ENCODE assay signal across 16 cellular contexts in the genomic region with DNA sequence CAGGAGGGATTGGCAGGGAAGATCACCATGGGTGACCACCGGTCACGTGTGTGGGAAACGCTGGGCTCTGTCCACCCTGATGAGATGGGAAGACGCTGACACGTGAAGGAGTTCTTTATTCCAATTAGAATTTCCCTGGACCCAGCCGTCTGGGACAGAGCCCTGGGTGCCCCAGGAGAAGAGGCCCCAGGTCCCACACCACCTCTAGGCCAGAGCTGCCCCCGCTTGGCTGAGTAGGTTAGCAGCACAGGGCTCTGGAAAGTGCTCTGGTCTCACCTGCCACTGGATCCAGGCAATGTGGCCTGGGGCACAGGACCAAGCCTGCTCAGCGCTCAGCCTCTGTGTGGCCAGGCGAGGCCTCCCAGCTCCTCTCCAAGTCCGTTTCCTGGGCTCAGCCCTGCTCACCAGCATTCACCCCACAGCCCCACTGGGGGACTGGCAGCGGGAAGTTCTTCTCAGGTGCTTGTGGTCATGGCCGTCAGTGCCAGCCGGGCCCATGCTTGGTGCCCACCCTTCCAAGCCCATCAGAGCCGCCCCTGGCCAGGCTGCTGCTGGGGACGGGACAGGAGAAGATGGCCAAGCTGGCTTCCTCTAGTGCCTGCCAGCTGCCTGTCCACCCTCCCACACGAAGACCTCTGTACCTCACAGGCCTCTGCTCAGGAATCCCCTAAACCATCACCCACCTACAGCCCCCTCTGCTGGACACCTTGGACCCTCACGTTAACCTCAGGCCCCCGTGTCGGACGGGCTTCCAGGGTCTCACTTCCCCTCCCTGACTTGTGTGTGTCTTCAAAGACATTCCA.
DNase-seq lines count a peak whose midpoint lies in the region; ATAC-seq and TF ChIP-seq lines count a peak whose summit lies in the region.
"Had no signal": no experiment of that assay in that cellular context is flagged by ENCODE, and none has a peak within 500 bp of the region (broad histone marks: within the 10 kb centered on the region; RNA-seq: fewer than 3 reads in every experiment).

No MANE protein-coding gene starts in this region.

- H3K27me3 Mint-ChIP-seq in natural killer cell treated with Interleukin-12 subunit alpha and Interleukin-12 subunit beta and Interleukin-15 and Interleukin-18, amount 100 ng/mL, for 72 hours, result peaks cover under 1 to 2% of the 10 kb centered on the region in 2 donors
- H3K27me3 Mint-ChIP-seq in natural killer cell (ENCODE audit: low read depth in 2 of 2), result peaks cover 0 to 5% of the 10 kb centered on the region in 2 donors

- H3K4me1 Mint-ChIP-seq in natural killer cell treated with Interleukin-12 subunit alpha and Interleukin-12 subunit beta and Interleukin-15 and Interleukin-18, amount 100 ng/mL, for 72 hours (ENCODE audit: low read depth in 2 of 2), result no peaks in the 10 kb centered on the region
- no peaks in the 10 kb centered on the region for H3K4me1 Mint-ChIP-seq in natural killer cell

- in situ Hi-C loops in Panc1 (cut with HindIII; ENCODE audit: low pct_unique_long_range_greater_than_20kb, low sequenced_read_pairs), result no loop called here

- H3K9me3 ChIP-seq in Panc1 (ENCODE audit: control insufficient read depth, insufficient read depth, low read depth, low read length) (no peaks in the 10 kb centered on the region), upper lobe of right lung (no peaks in the 10 kb centered on the region), prostate gland (no peaks in the 10 kb centered on the region)
- H3K9me3 ChIP-seq: SJSA1 had no signal

- CTCF ChIA-PET in Panc1 (lab: Charles Lee), result interaction anchor here (0.5 kb wide), 1 partner anchor 165 kb away, joined by 4 read pairs; no protein-coding TSS in a partner anchor

- 85% methylated on average over 20 of the region's 20 CpGs for WGBS in prostate gland

- TF ChIP-seq POLR2A in prostate gland (IDR thresholded peaks at IDR 0.05), result no peak

- H3K4me1 ChIP-seq in Panc1 (ENCODE audit: control insufficient read depth, insufficient read depth, low read length), result no peaks in the 10 kb centered on the region
- H3K4me1 ChIP-seq in upper lobe of right lung, result no peaks in the 10 kb centered on the region
- H3K4me1 ChIP-seq in prostate gland (replicated peaks), result no peaks in the 10 kb centered on the region
- H3K4me1 ChIP-seq: SJSA1 had no signal

- no peak overlapping the region for H3K4me3 Mint-ChIP-seq in natural killer cell treated with Interleukin-12 subunit alpha and Interleukin-12 subunit beta and Interleukin-15 and Interleukin-18, amount 100 ng/mL, for 72 hours
- no peak overlapping the region for H3K4me3 Mint-ChIP-seq in natural killer cell

- peak; percentile 29 for DNase-seq in natural killer cell treated with Interleukin-12 subunit alpha and Interleukin-12 subunit beta and Interleukin-15 and Interleukin-18, amount 100 ng/mL, for 72 hours (ENCODE audit: low spot score)
- DNase-seq in natural killer cell (no peak), Panc1 (ENCODE audit: low read depth, low spot score) (no peak), iPS-NIHi7 (ENCODE audit: extremely low spot score) (peak; percentile 52), upper lobe of right lung (peak; percentile 55), prostate gland (ENCODE audit: low spot score) (no peak)
- DNase-seq in NK-92 treated with Interleukin-12 subunit alpha and Interleukin-12 subunit beta, amount 100 ng/mL, for 24 hours (lab: John Stamatoyannopoulos, UW), result no peak
- DNase-seq: activated naive CD4-positive, alpha-beta T cell; DMS153; mammary epithelial cell; MM.1S; NCI-H748 treated with DMSO at 0.1 percent for 48 hours; nucleus accumbens had no signal

- H3K36me3 ChIP-seq in Panc1 (ENCODE audit: control insufficient read depth, insufficient read depth, low read length), result no peaks in the 10 kb centered on the region
- no peaks in the 10 kb centered on the region for H3K36me3 ChIP-seq in upper lobe of right lung
- H3K36me3 ChIP-seq in prostate gland, result no peaks in the 10 kb centered on the region
- H3K36me3 ChIP-seq: SJSA1 had no signal

- H3K27me3 ChIP-seq in Panc1 (ENCODE audit: control insufficient read depth, insufficient read depth, low read length) (no peaks in the 10 kb centered on the region), upper lobe of right lung (no peaks in the 10 kb centered on the region), prostate gland (replicated peaks; ENCODE audit: insufficient read depth) (no peaks in the 10 kb centered on the region)

- intact Hi-C loops in natural killer cell (cut with micrococcal nuclease), result no loop called here
- intact Hi-C loops in Panc1 (cut with micrococcal nuclease; ENCODE audit: unreplicated experiment), result no loop called here
- intact Hi-C loops in upper lobe of right lung (cut with DNase I), result loop anchor here (10.0 kb wide), 1 partner anchor 197 kb away; no protein-coding TSS in a partner anchor
- intact Hi-C loops in prostate gland (cut with DNase I), result no loop called here

- H3K4me3 ChIP-seq in Panc1 (ENCODE audit: low read depth in 2 of 2, low read length in 2 of 2), result no peak overlapping the region
- H3K4me3 ChIP-seq in upper lobe of right lung, result no peak overlapping the region
- no peak overlapping the region for H3K4me3 ChIP-seq in prostate gland
- H3K4me3 ChIP-seq: SJSA1, skin epidermis had no signal

- TF ChIP-seq CTCF in natural killer cell (IDR thresholded peaks at IDR 0.05) (no peak), Panc1 (IDR thresholded peaks at IDR 0.05) (no peak), upper lobe of right lung (IDR thresholded peaks at IDR 0.05) (no peak), prostate gland (IDR thresholded peaks at IDR 0.05) (no peak)

- POLR2A ChIA-PET in Panc1 (lab: Charles Lee), result no interaction called here

- ATAC-seq in natural killer cell treated with Interleukin-12 subunit alpha and Interleukin-12 subunit beta and Interleukin-15 and Interleukin-18, amount 100 ng/mL, for 72 hours, result peak in 1 of 2 donors; percentile 28
- ATAC-seq in natural killer cell (no peak), Panc1 (peak; percentile 27), upper lobe of right lung (no peak), HG03432 (IDR thresholded peaks at IDR 0.05; ENCODE audit: unreplicated experiment) (no peak)

- BruUV-seq in Panc1 (replicated peaks; lab: Mats Ljungman, UMichigan), result no TSS peak

- no peak overlapping the region for H3K27ac Mint-ChIP-seq in natural killer cell treated with Interleukin-12 subunit alpha and Interleukin-12 subunit beta and Interleukin-15 and Interleukin-18, amount 100 ng/mL, for 72 hours
- no peak overlapping the region for H3K27ac Mint-ChIP-seq in natural killer cell

- H3K27ac ChIP-seq in Panc1 (ENCODE audit: low read length) (no peak overlapping the region), upper lobe of right lung (no peak overlapping the region), prostate gland (no peak overlapping the region)
- H3K27ac ChIP-seq: SJSA1, skin epidermis had no signal

- H3K9me3 Mint-ChIP-seq in natural killer cell treated with Interleukin-12 subunit alpha and Interleukin-12 subunit beta and Interleukin-15 and Interleukin-18, amount 100 ng/mL, for 72 hours, result no peaks in the 10 kb centered on the region
- no peaks in the 10 kb centered on the region for H3K9me3 Mint-ChIP-seq in natural killer cell

- no peaks in the 10 kb centered on the region for H3K36me3 Mint-ChIP-seq in natural killer cell treated with Interleukin-12 subunit alpha and Interleukin-12 subunit beta and Interleukin-15 and Interleukin-18, amount 100 ng/mL, for 72 hours
- H3K36me3 Mint-ChIP-seq in natural killer cell, result no peaks in the 10 kb centered on the region

Comparison
In these comparisons a context has a peak if more than half of its experiments do, and no peak if none do; other contexts are left out.
1. DNase-seq: peak in natural killer cell treated with Interleukin-12 subunit alpha and Interleukin-12 subunit beta and Interleukin-15 and Interleukin-18, amount 100 ng/mL, for 72 hours (single experiment), iPS-NIHi7 (single experiment) and upper lobe of right lung (single experiment); none in natural killer cell (single experiment), Panc1 (single experiment), NK-92 treated with Interleukin-12 subunit alpha and Interleukin-12 subunit beta, amount 100 ng/mL, for 24 hours (single experiment) and prostate gland (single experiment).